Comparison of ENCODE assay signal across 17 cellular contexts in genomic region chr4:3371581-3372001, GRCh38.
A peak's percentile ranks its signal among the peaks of the same experiment; 100 is the strongest.
DNase-seq lines count a peak whose midpoint lies in the region; TF ChIP-seq lines count a peak whose summit lies in the region.
"Had no signal": no experiment of that assay in that cellular context is flagged by ENCODE, and none has a peak within 500 bp of the region (broad histone marks: within the 10 kb centered on the region; RNA-seq: fewer than 3 reads in every experiment).

No MANE protein-coding gene starts in this region.

- 46% methylated on average over 19 of the region's 19 CpGs for WGBS in mesenchymal stem cell
- 71 to 77% methylated on average over 7 to 19 of the region's 19 CpGs for WGBS in testis, 2 donors

- H3K9me3 ChIP-seq in left ventricle myocardium inferior (replicated peaks) (no peaks in the 10 kb centered on the region), mesenchymal stem cell (ENCODE audit: control insufficient read depth, low read length) (no peaks in the 10 kb centered on the region), testis (no peaks in the 10 kb centered on the region)

- peaks cover 50% of the 10 kb centered on the region for H3K4me1 ChIP-seq in left ventricle myocardium inferior
- peaks cover 54% of the 10 kb centered on the region for H3K4me1 ChIP-seq in mesenchymal stem cell (ENCODE audit: control insufficient read depth, insufficient read depth, low read depth, low read length)
- peaks cover 7% of the 10 kb centered on the region for H3K4me1 ChIP-seq in testis

- no peak overlapping the region for H2BK12ac ChIP-seq in mesenchymal stem cell (ENCODE audit: low read length in 2 of 2)

- H2BK5ac ChIP-seq in mesenchymal stem cell (ENCODE audit: low read depth, low read length, poor library complexity, severe bottlenecking): no peak overlapping the region

- H3K4me3 ChIP-seq in left ventricle myocardium inferior: peak overlapping the region; percentile 60
- H3K4me3 ChIP-seq in mesenchymal stem cell (ENCODE audit: insufficient read depth in 1 of 2, low read depth in 1 of 2, low read length in 2 of 2): no peak overlapping the region
- H3K4me3 ChIP-seq in testis: no peak overlapping the region
- H3K4me3 ChIP-seq: PC-9 had no signal

- intact Hi-C loops in left ventricle myocardium inferior (cut with micrococcal nuclease): no loop called here
- intact Hi-C loops in cardiac septum (cut with DNase I): no loop called here
- intact Hi-C loops in testis (cut with DNase I; ENCODE audit: low total_unique reads): no loop called here
- intact Hi-C loops in posterior vena cava (cut with DNase I): no loop called here

- H3K36me3 ChIP-seq in left ventricle myocardium inferior (no peaks in the 10 kb centered on the region), mesenchymal stem cell (ENCODE audit: control insufficient read depth in 1 of 2, insufficient read depth in 2 of 2, low read depth in 1 of 2, low read length in 2 of 2) (peaks cover 3 to 31% of the 10 kb centered on the region in 2 experiments), testis (ENCODE audit: low read depth, missing control alignments) (no peaks in the 10 kb centered on the region)

- no peak overlapping the region for H3K14ac ChIP-seq in mesenchymal stem cell (ENCODE audit: low read length in 2 of 2)

- peaks cover 47% of the 10 kb centered on the region for H3K4me1 Mint-ChIP-seq in chondrocyte (ENCODE audit: low read depth)

- peak overlapping the region; percentile 56 for H3K4me3 Mint-ChIP-seq in chondrocyte (ENCODE audit: unreplicated experiment)
- H3K4me3 Mint-ChIP-seq: natural killer cell had no signal

- H3K79me1 ChIP-seq in mesenchymal stem cell (replicated peaks; ENCODE audit: low read length, poor library complexity, severe bottlenecking): peaks cover 47% of the 10 kb centered on the region

- H3K4me2 ChIP-seq in mesenchymal stem cell (ENCODE audit: low read length, poor library complexity, severe bottlenecking): peak overlapping the region; percentile 9
- H3K4me2 ChIP-seq: PC-9 had no signal

- peak overlapping the region; percentile 90 for H3K27ac Mint-ChIP-seq in chondrocyte (ENCODE audit: unreplicated experiment)
- H3K27ac Mint-ChIP-seq: natural killer cell had no signal

- peak overlapping the region; percentile 24 to 40 for H3K4ac ChIP-seq in mesenchymal stem cell (ENCODE audit: low read depth in 1 of 2, low read length in 2 of 2)

- peak overlapping the region; percentile 8 for H2BK15ac ChIP-seq in mesenchymal stem cell (ENCODE audit: low read depth, poor library complexity, severe bottlenecking)

- H3K27me3 Mint-ChIP-seq in chondrocyte (ENCODE audit: low read depth): no peaks in the 10 kb centered on the region

- no peak overlapping the region for H2BK120ac ChIP-seq in mesenchymal stem cell (ENCODE audit: low read depth, low read length)

- peak overlapping the region; percentile 28 to 61 for H3K18ac ChIP-seq in mesenchymal stem cell (ENCODE audit: low read depth in 1 of 2, low read length in 2 of 2)

- H3K9ac ChIP-seq in mesenchymal stem cell (ENCODE audit: low read length): no peak overlapping the region

- H4K8ac ChIP-seq in mesenchymal stem cell (ENCODE audit: low read length): peak overlapping the region; percentile 91

- DNase-seq in left ventricle myocardium inferior: no peak
- no peak for DNase-seq in cardiac septum (ENCODE audit: low spot score)
- DNase-seq in chondrocyte (ENCODE audit: low spot score): no peak
- peak; percentile 11 for DNase-seq in mesenchymal stem cell
- peak; percentile 51 for DNase-seq in testis
- DNase-seq in posterior vena cava (ENCODE audit: low spot score): no peak
- no peak for DNase-seq in H4 (ENCODE audit: low spot score)
- DNase-seq in NCI-H2107 (lab: John Stamatoyannopoulos, UW): no peak
- DNase-seq: activated CD4-positive, alpha-beta T cell treated with anti-CD3 and anti-CD28 coated beads, Interleukin-2, amount 50 U/mL, for 4 hours; activated gamma-delta T cell; cerebellar nuclear complex; DMS153; HCEC 1CT; natural killer cell; NCI-H2227 treated with DMSO at 0.1 percent for 48 hours; PC-9; T-helper 1 cell had no signal

- no peak for TF ChIP-seq POLR2A in testis (IDR thresholded peaks at IDR 0.05)

- peak overlapping the region; percentile 18 for H4K91ac ChIP-seq in mesenchymal stem cell (ENCODE audit: low read length)

- H3K27me3 ChIP-seq in left ventricle myocardium inferior (ENCODE audit: low read depth) (no peaks in the 10 kb centered on the region), mesenchymal stem cell (ENCODE audit: control insufficient read depth in 1 of 2, insufficient read depth in 1 of 2, low read length in 2 of 2) (no peaks in the 10 kb centered on the region), testis (no peaks in the 10 kb centered on the region)

- peak overlapping the region; percentile 15 for H2AK5ac ChIP-seq in mesenchymal stem cell (ENCODE audit: low read length, severe bottlenecking)

- no peak overlapping the region for H2AFZ ChIP-seq in mesenchymal stem cell (ENCODE audit: low read depth, low read length)
- H2AFZ ChIP-seq: PC-9 had no signal

- H3K9me3 Mint-ChIP-seq in chondrocyte (ENCODE audit: low read depth): no peaks in the 10 kb centered on the region
- H3K9me3 Mint-ChIP-seq: natural killer cell had no signal

- no peaks in the 10 kb centered on the region for H3K36me3 Mint-ChIP-seq in chondrocyte (ENCODE audit: low read depth)
- H3K36me3 Mint-ChIP-seq: natural killer cell had no signal

- H3K27ac ChIP-seq in left ventricle myocardium inferior (replicated peaks): no peak overlapping the region
- no peak overlapping the region for H3K27ac ChIP-seq in mesenchymal stem cell (ENCODE audit: low read length, poor library complexity, severe bottlenecking)
- no peak overlapping the region for H3K27ac ChIP-seq in testis
- H3K27ac ChIP-seq: PC-9 had no signal

- no peak for TF ChIP-seq CTCF in left ventricle myocardium inferior (IDR thresholded peaks at IDR 0.05; ENCODE audit: borderline replicate concordance)
- no peak for TF ChIP-seq CTCF in chondrocyte (IDR thresholded peaks at IDR 0.05)
- TF ChIP-seq CTCF in testis (IDR thresholded peaks at IDR 0.05): no peak

- no peak overlapping the region for H3K23ac ChIP-seq in mesenchymal stem cell (ENCODE audit: low read length in 2 of 2)

Comparison
In these comparisons a context has a peak if more than half of its experiments do, and no peak if none do; other contexts are left out.
1. DNase-seq: peak in mesenchymal stem cell (single experiment) and testis (single experiment); none in left ventricle myocardium inferior (single experiment), cardiac septum (single experiment), chondrocyte (single experiment), posterior vena cava (single experiment), H4 (single experiment) and NCI-H2107 (single experiment).